In the genomic region with DNA sequence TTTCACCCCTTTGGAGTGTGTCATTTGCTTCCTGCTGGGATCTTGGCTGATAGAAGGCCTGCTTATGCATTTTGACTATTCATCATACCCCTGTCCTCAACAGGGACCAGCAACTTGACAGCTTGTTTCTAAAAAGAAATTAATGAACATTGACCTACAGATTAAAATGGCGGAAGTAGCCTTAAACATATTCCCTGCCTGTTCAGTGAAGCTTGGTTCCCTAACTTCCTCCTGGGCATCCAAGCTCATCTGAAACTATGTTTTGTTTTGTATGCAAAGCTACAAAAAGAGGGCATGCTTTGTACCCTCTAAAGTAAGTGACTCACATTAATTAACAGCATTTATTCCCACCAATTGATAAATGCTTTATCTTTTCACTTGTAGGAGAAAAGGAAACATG, we compare ENCODE assay signal across 1 cellular context.
A peak's percentile ranks its signal among the peaks of the same experiment; 100 is the strongest.
TF ChIP-seq lines count a peak whose summit lies in the region.

No MANE protein-coding gene starts in this region.

TF ChIP-seq in K562, 482 proteins besides CTCF, POLR2A, EP300 and RAD21:
- TF ChIP-seq MTF1 (CRISPR knock-in tag; IDR thresholded peaks at IDR 0.05; ENCODE audit: borderline replicate concordance) (no peak), RBM15 (IDR thresholded peaks at IDR 0.05; ENCODE audit: insufficient read depth, low read length) (no peak), FOXO4 (CRISPR knock-in tag; IDR thresholded peaks at IDR 0.05) (no peak), PBX2 (CRISPR knock-in tag; IDR thresholded peaks at IDR 0.05; ENCODE audit: low read depth) (no peak), PBX2 (tag; conservative IDR thresholded peaks at IDR 0.05; ENCODE audit: low read depth) (peak; percentile 42; the same call in 1 of the 2 replicates), ZKSCAN8 (CRISPR knock-in tag; IDR thresholded peaks at IDR 0.05) (no peak), ZNF785 (CRISPR knock-in tag; IDR thresholded peaks at IDR 0.05) (no peak), ZC3H8 (IDR thresholded peaks at IDR 0.05) (no peak)
- TF ChIP-seq, protein P1, sequence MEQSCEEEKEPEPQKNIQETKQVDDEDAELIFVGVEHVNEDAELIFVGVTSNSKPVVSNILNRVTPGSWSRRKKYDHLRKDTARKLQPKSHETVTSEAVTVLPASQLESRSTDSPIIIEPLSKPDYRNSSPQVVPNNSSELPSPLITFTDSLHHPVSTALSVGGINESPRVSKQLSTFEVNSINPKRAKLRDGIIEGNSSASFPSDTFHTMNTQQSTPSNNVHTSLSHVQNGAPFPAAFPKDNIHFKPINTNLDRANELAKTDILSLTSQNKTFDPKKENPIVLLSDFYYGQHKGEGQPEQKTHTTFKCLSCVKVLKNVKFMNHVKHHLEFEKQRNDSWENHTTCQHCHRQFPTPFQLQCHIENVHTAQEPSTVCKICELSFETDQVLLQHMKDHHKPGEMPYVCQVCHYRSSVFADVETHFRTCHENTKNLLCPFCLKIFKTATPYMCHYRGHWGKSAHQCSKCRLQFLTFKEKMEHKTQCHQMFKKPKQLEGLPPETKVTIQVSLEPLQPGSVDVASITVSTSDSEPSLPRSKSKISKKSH (CRISPR knock-in tag; IDR thresholded peaks at IDR 0.05): no peak
- TF ChIP-seq, protein P2, sequence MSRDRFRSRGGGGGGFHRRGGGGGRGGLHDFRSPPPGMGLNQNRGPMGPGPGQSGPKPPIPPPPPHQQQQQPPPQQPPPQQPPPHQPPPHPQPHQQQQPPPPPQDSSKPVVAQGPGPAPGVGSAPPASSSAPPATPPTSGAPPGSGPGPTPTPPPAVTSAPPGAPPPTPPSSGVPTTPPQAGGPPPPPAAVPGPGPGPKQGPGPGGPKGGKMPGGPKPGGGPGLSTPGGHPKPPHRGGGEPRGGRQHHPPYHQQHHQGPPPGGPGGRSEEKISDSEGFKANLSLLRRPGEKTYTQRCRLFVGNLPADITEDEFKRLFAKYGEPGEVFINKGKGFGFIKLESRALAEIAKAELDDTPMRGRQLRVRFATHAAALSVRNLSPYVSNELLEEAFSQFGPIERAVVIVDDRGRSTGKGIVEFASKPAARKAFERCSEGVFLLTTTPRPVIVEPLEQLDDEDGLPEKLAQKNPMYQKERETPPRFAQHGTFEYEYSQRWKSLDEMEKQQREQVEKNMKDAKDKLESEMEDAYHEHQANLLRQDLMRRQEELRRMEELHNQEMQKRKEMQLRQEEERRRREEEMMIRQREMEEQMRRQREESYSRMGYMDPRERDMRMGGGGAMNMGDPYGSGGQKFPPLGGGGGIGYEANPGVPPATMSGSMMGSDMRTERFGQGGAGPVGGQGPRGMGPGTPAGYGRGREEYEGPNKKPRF (IDR thresholded peaks at IDR 0.05; ENCODE audit: low read depth, low read length): no peak
